11 cellular contexts compared by ENCODE assay signal in genomic region chr3:12810963-12811362, GRCh38. TPM values are rescaled to one million over a fixed set of nuclear protein-coding genes. Genes with fewer than 3 reads are reported as not detected.
A peak's percentile ranks its signal among the peaks of the same experiment; 100 is the strongest.
DNase-seq lines count a peak whose midpoint lies in the region; ATAC-seq and TF ChIP-seq lines count a peak whose summit lies in the region.
"Had no signal": no experiment of that assay in that cellular context is flagged by ENCODE, and none has a peak within 500 bp of the region (broad histone marks: within the 10 kb centered on the region; RNA-seq: fewer than 3 reads in every experiment).

No MANE protein-coding gene starts in this region.

- CTCF ChIA-PET in T-cell (lab: Charles Lee), result interaction anchor here (0.7 to 1.5 kb wide), 6 partner anchors 12 to 668 kb away, joined by 3 to 19 read pairs (median 4); partner anchors contain the start of gene CAND2 (in 2 of the 2)

- no peaks in the 10 kb centered on the region for H3K9me3 ChIP-seq in thyroid gland

- H3K36me3 ChIP-seq in thyroid gland, result no peaks in the 10 kb centered on the region

- intact Hi-C loops in thyroid gland (cut with DNase I), result no loop called here

- TF ChIP-seq CTCF in thyroid gland (IDR thresholded peaks at IDR 0.05), result no peak

- H3K4me3 ChIP-seq in thyroid gland (replicated peaks in 1 of 3), result no peak overlapping the region

- ATAC-seq in activated naive CD8-positive, alpha-beta T cell treated with anti-CD3 and anti-CD28 coated beads, Interleukin-2, amount 10 ng/mL, durations not matched to agents 7 days and 5 days (ENCODE audit: low read depth), result no peak
- no peak for ATAC-seq in T-cell (replicated peaks in 1 of 4)

- peak overlapping the region; percentile 57 for H3K4me3 Mint-ChIP-seq in activated naive CD8-positive, alpha-beta T cell treated with anti-CD3 and anti-CD28 coated beads, Interleukin-2, amount 10 ng/mL, durations not matched to agents 7 days and 5 days
- H3K4me3 Mint-ChIP-seq in activated naive CD8-positive, alpha-beta T cell treated with anti-CD3 and anti-CD28 coated beads for 36 hours, result no peak overlapping the region
- H3K4me3 Mint-ChIP-seq in T-cell (peak overlapping the region; percentile 61 to 65 (median 62)), immature natural killer cell (peak overlapping the region; percentile 64 to 80 (median 77))

- no peaks in the 10 kb centered on the region for H3K27me3 ChIP-seq in thyroid gland

- no peak for DNase-seq in activated naive CD8-positive, alpha-beta T cell treated with anti-CD3 and anti-CD28 coated beads, Interleukin-2, amount 10 ng/mL, durations not matched to agents 7 days and 5 days
- no peak for DNase-seq in activated naive CD8-positive, alpha-beta T cell treated with anti-CD3 and anti-CD28 coated beads for 36 hours
- DNase-seq in T-cell (no peak), immature natural killer cell (no peak), thyroid gland (no peak), COLO829 (ENCODE audit: low spot score) (no peak), NCI-H1694 treated with DMSO at 0.1 percent for 48 hours (lab: John Stamatoyannopoulos, UW) (no peak), HK-2 (ENCODE audit: unreplicated experiment) (no peak)
- DNase-seq: NCI-H510A had no signal

- H3K36me3 Mint-ChIP-seq in activated naive CD8-positive, alpha-beta T cell treated with anti-CD3 and anti-CD28 coated beads, Interleukin-2, amount 10 ng/mL, durations not matched to agents 7 days and 5 days, result no peaks in the 10 kb centered on the region
- no peaks in the 10 kb centered on the region for H3K36me3 Mint-ChIP-seq in activated naive CD8-positive, alpha-beta T cell treated with anti-CD3 and anti-CD28 coated beads for 36 hours
- H3K36me3 Mint-ChIP-seq in T-cell (no peaks in the 10 kb centered on the region), immature natural killer cell (no peaks in the 10 kb centered on the region)
- H3K36me3 Mint-ChIP-seq: activated naive CD4-positive, alpha-beta T cell treated with anti-CD3 and anti-CD28 coated beads, Interleukin-2, amount 50 U/mL, for 72 hours had no signal

- H3K27ac ChIP-seq in thyroid gland, result peak overlapping the region in 2 of 3 donors; percentile 56 to 74

- no peaks in the 10 kb centered on the region for H3K9me3 Mint-ChIP-seq in activated naive CD8-positive, alpha-beta T cell treated with anti-CD3 and anti-CD28 coated beads, Interleukin-2, amount 10 ng/mL, durations not matched to agents 7 days and 5 days
- no peaks in the 10 kb centered on the region for H3K9me3 Mint-ChIP-seq in activated naive CD8-positive, alpha-beta T cell treated with anti-CD3 and anti-CD28 coated beads for 36 hours
- H3K9me3 Mint-ChIP-seq in T-cell (no peaks in the 10 kb centered on the region), immature natural killer cell (no peaks in the 10 kb centered on the region)
- H3K9me3 Mint-ChIP-seq: activated naive CD4-positive, alpha-beta T cell treated with anti-CD3 and anti-CD28 coated beads, Interleukin-2, amount 50 U/mL, for 72 hours had no signal

- POLR2A ChIA-PET in activated naive CD8-positive, alpha-beta T cell treated with anti-CD3 and anti-CD28 coated beads, Interleukin-2, amount 10 ng/mL, durations not matched to agents 7 days and 5 days (lab: Charles Lee), result interaction anchor here (1.4 to 3.4 kb wide), 2 partner anchors 12 to 30 kb away, joined by 4 to 19 read pairs; partner anchors contain the start of gene RPL32
- POLR2A ChIA-PET in T-cell (lab: Charles Lee), result interaction anchor here (0.6 to 1.2 kb wide), 2 partner anchors 8 to 31 kb away, joined by 5 to 8 read pairs; partner anchors contain the start of gene RPL32 (in 1 of the 2)

- H3K27ac Mint-ChIP-seq in activated naive CD8-positive, alpha-beta T cell treated with anti-CD3 and anti-CD28 coated beads, Interleukin-2, amount 10 ng/mL, durations not matched to agents 7 days and 5 days, result peak overlapping the region; percentile 47
- H3K27ac Mint-ChIP-seq in activated naive CD8-positive, alpha-beta T cell treated with anti-CD3 and anti-CD28 coated beads for 36 hours, result no peak overlapping the region
- H3K27ac Mint-ChIP-seq in T-cell (peak overlapping the region in 1 of 2 donors; percentile 82), immature natural killer cell (peak overlapping the region in 5 of 6 donors; percentile 60 to 71 (median 64))
- H3K27ac Mint-ChIP-seq: activated naive CD4-positive, alpha-beta T cell treated with anti-CD3 and anti-CD28 coated beads, Interleukin-2, amount 50 U/mL, for 72 hours had no signal

- 80 to 97% methylated on average over 4 to 5 of the region's 5 CpGs for WGBS in thyroid gland, 2 donors

- TF ChIP-seq POLR2A in thyroid gland (IDR thresholded peaks at IDR 0.05), result no peak

- peaks cover 8 to 20% of the 10 kb centered on the region in 2 donors for H3K4me1 ChIP-seq in thyroid gland

- H3K4me1 Mint-ChIP-seq in activated naive CD8-positive, alpha-beta T cell treated with anti-CD3 and anti-CD28 coated beads, Interleukin-2, amount 10 ng/mL, durations not matched to agents 7 days and 5 days, result peaks cover 5% of the 10 kb centered on the region
- H3K4me1 Mint-ChIP-seq in activated naive CD8-positive, alpha-beta T cell treated with anti-CD3 and anti-CD28 coated beads for 36 hours, result peaks cover 5% of the 10 kb centered on the region
- H3K4me1 Mint-ChIP-seq in T-cell (peaks cover 9 to 15% (median 9%) of the 10 kb centered on the region in 3 donors), immature natural killer cell (peaks cover 5 to 9% of the 10 kb centered on the region in 2 donors)

- peaks cover 6% of the 10 kb centered on the region for H3K27me3 Mint-ChIP-seq in activated naive CD8-positive, alpha-beta T cell treated with anti-CD3 and anti-CD28 coated beads, Interleukin-2, amount 10 ng/mL, durations not matched to agents 7 days and 5 days
- H3K27me3 Mint-ChIP-seq in activated naive CD8-positive, alpha-beta T cell treated with anti-CD3 and anti-CD28 coated beads for 36 hours, result no peaks in the 10 kb centered on the region
- H3K27me3 Mint-ChIP-seq in T-cell (no peaks in the 10 kb centered on the region), immature natural killer cell (ENCODE audit: low read depth in 3 of 3) (peaks cover 0 to 8% (median 4%) of the 10 kb centered on the region in 3 donors)

RNA-seq across cellular contexts. Expression of gene CAND2, which starts 14.5 kb away (rescaled TPM):
- under 1 TPM; 0.79 to 0.97 TPM for total RNA-seq in activated naive CD8-positive, alpha-beta T cell treated with anti-CD3 and anti-CD28 coated beads, Interleukin-2, amount 10 ng/mL, durations not matched to agents 7 days and 5 days
- total RNA-seq in activated naive CD8-positive, alpha-beta T cell treated with anti-CD3 and anti-CD28 coated beads for 36 hours, result 1 to 10 TPM; 2.4 to 2.6 TPM
- 1 to 10 TPM; 2.1 to 5.9 (median 3.2) TPM for total RNA-seq in T-cell
- polyA plus RNA-seq in immature natural killer cell, result 1 to 10 TPM in 1 of 3 donors, under 1 TPM in 1, not detected in 1; 0.32 to 1.3 TPM
- 10 to 100 TPM in 3 of 4 donors, 1 to 10 TPM in 1; 9.7 to 18.0 (median 12.4) TPM for total RNA-seq in thyroid gland

RNA-seq across cellular contexts. Expression of gene RPL32, which starts 30.4 kb away (rescaled TPM):
- total RNA-seq in activated naive CD8-positive, alpha-beta T cell treated with anti-CD3 and anti-CD28 coated beads, Interleukin-2, amount 10 ng/mL, durations not matched to agents 7 days and 5 days, result 1,000 to 10,000 TPM; 2,162 to 2,195 TPM
- total RNA-seq in activated naive CD8-positive, alpha-beta T cell treated with anti-CD3 and anti-CD28 coated beads for 36 hours, result 1,000 to 10,000 TPM; 2,700 to 2,702 TPM
- 1,000 to 10,000 TPM; 3,117 to 3,787 (median 3,363) TPM for total RNA-seq in T-cell
- 1,000 to 10,000 TPM in 2 of 3 donors, 100 to 1,000 TPM in 1; 525 to 1,812 (median 1,173) TPM for polyA plus RNA-seq in immature natural killer cell
- 1,000 to 10,000 TPM in 3 of 4 donors, 100 to 1,000 TPM in 1; 809 to 4,142 (median 1,511) TPM for total RNA-seq in thyroid gland

RNA-seq across cellular contexts. Expression of gene TMEM40, which starts 51.9 kb away (rescaled TPM):
- not detected for total RNA-seq in activated naive CD8-positive, alpha-beta T cell treated with anti-CD3 and anti-CD28 coated beads, Interleukin-2, amount 10 ng/mL, durations not matched to agents 7 days and 5 days
- total RNA-seq in activated naive CD8-positive, alpha-beta T cell treated with anti-CD3 and anti-CD28 coated beads for 36 hours, result not detected
- total RNA-seq in T-cell (not detected), thyroid gland (not detected)
- 1 to 10 TPM in 2 of 3 donors, not detected in 1; 3.3 to 7.0 TPM for polyA plus RNA-seq in immature natural killer cell
- total RNA-seq: activated naive CD4-positive, alpha-beta T cell treated with anti-CD3 and anti-CD28 coated beads, Interleukin-2, amount 50 U/mL, for 72 hours; omental fat pad had no signal
